8 cellular contexts compared by ENCODE assay signal in the genomic region with DNA sequence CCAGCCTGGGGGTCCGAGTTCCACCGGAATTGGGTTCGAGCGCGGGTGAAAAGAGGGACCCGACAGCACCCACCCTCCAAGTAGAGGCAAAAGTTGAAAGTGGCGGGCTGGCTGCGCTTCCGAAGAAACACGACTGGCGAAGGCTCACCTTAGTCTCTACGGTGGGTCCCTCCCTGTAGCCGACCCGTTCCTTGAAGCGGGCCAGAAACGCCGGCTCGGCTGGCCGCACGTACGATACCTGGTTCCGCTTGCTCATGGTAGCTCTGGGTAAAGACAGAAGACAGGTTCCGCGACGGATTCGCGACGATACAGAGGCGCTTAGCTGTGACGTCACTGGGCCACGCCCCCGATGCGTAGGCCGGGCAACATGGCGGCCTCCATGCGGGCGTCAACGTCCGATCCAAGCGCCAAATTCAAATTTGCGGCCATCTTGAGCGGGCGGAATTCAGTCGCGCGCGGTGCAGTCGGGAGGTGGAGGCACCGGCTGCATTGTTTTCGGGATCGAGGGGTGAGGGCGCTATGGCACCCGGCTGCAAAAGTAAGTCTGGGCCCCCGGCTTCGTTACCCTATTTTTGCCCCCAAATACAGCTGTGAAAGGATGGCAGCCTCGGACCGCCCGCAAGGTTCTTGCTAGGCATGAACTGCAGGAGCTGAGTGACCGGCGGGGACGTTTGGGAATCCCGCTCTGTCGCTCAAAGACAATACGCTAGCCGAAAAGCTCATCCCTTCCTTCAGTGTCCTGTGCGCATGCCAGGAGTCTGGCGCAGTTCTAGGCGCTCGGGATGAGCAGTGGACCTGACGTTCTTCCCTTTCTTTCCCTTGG. TPM values are rescaled to one million over a fixed set of nuclear protein-coding genes. Genes with fewer than 3 reads are reported as not detected.
A peak's percentile ranks its signal among the peaks of the same experiment; 100 is the strongest.
DNase-seq lines count a peak whose midpoint lies in the region; ATAC-seq and TF ChIP-seq lines count a peak whose summit lies in the region.

A gene (minus strand): TSS at position 273 of the 823 bp plus-strand sequence. CDS start 17 bp downstream, at position 256.
A gene with protein sequence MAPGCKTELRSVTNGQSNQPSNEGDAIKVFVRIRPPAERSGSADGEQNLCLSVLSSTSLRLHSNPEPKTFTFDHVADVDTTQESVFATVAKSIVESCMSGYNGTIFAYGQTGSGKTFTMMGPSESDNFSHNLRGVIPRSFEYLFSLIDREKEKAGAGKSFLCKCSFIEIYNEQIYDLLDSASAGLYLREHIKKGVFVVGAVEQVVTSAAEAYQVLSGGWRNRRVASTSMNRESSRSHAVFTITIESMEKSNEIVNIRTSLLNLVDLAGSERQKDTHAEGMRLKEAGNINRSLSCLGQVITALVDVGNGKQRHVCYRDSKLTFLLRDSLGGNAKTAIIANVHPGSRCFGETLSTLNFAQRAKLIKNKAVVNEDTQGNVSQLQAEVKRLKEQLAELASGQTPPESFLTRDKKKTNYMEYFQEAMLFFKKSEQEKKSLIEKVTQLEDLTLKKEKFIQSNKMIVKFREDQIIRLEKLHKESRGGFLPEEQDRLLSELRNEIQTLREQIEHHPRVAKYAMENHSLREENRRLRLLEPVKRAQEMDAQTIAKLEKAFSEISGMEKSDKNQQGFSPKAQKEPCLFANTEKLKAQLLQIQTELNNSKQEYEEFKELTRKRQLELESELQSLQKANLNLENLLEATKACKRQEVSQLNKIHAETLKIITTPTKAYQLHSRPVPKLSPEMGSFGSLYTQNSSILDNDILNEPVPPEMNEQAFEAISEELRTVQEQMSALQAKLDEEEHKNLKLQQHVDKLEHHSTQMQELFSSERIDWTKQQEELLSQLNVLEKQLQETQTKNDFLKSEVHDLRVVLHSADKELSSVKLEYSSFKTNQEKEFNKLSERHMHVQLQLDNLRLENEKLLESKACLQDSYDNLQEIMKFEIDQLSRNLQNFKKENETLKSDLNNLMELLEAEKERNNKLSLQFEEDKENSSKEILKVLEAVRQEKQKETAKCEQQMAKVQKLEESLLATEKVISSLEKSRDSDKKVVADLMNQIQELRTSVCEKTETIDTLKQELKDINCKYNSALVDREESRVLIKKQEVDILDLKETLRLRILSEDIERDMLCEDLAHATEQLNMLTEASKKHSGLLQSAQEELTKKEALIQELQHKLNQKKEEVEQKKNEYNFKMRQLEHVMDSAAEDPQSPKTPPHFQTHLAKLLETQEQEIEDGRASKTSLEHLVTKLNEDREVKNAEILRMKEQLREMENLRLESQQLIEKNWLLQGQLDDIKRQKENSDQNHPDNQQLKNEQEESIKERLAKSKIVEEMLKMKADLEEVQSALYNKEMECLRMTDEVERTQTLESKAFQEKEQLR (N-terminal part only) (plus strand): TSS at position 448 of the 823 bp plus-strand sequence. CDS start 72 bp downstream, at position 520.

- H3K36me3 ChIP-seq in PC-9 (ENCODE audit: low read depth) = peaks cover 23% of the 10 kb centered on the region; the same call in 1 of the 2 replicates
- no peaks in the 10 kb centered on the region for H3K36me3 ChIP-seq in esophagus (ENCODE audit: control insufficient read depth in 2 of 2, insufficient read depth in 2 of 2, low read length in 1 of 2)
- H3K36me3 ChIP-seq in muscle layer of colon (ENCODE audit: insufficient read depth, low read length) = no peaks in the 10 kb centered on the region

- H3K9ac ChIP-seq in muscle layer of colon (ENCODE audit: low read length) = peak within 1 kb of the TSS; percentile 94

- H3K4me1 ChIP-seq in PC-9 (replicated peaks; ENCODE audit: insufficient read depth) (peaks cover 5% of the 10 kb centered on the region; the same call in 1 of the 2 replicates), esophagus (ENCODE audit: control insufficient read depth in 2 of 2, insufficient read depth in 2 of 2, low read length in 1 of 2) (no peaks in the 10 kb centered on the region), muscle layer of colon (ENCODE audit: insufficient read depth, low read length) (peaks cover 8% of the 10 kb centered on the region)

- peak; percentile 86 for ATAC-seq in GM21717 (IDR thresholded peaks at IDR 0.05; ENCODE audit: unreplicated experiment)

- peaks cover 32% of the 10 kb centered on the region for H3K4me1 Mint-ChIP-seq in activated T-cell treated with anti-CD3 and anti-CD28 coated beads, Interleukin-2, amount 50 U/mL, for 24 hours (ENCODE audit: low read depth)

- no peaks in the 10 kb centered on the region for H3F3A ChIP-seq in PC-9 (ENCODE audit: insufficient read depth, low read depth)

- no peaks in the 10 kb centered on the region for H4K20me1 ChIP-seq in PC-9 (ENCODE audit: insufficient read depth)

- peaks cover 47% of the 10 kb centered on the region for H3K79me2 ChIP-seq in PC-9 (ENCODE audit: low read depth)

- peak within 1 kb of the TSS; percentile 47 for H3K27ac ChIP-seq in PC-9
- H3K27ac ChIP-seq in esophagus (ENCODE audit: low read depth in 2 of 2, low read length in 1 of 2) = peak within 1 kb of the TSS; percentile 18 to 77
- no peak within 1 kb of the TSS for H3K27ac ChIP-seq in muscle layer of colon (ENCODE audit: low read depth, low read length)

- peaks cover 22% of the 10 kb centered on the region for H3K9me3 Mint-ChIP-seq in activated T-cell treated with anti-CD3 and anti-CD28 coated beads, Interleukin-2, amount 50 U/mL, for 24 hours

- H3K9me3 ChIP-seq in PC-9 (ENCODE audit: insufficient read depth, low read depth) = peaks cover 26% of the 10 kb centered on the region
- H3K9me3 ChIP-seq in esophagus (ENCODE audit: control insufficient read depth in 2 of 2, insufficient read depth in 1 of 2, low read depth in 1 of 2, low read length in 1 of 2) = peaks cover 0 to 2% of the 10 kb centered on the region in 2 donors
- H3K9me3 ChIP-seq in muscle layer of colon (ENCODE audit: low read length) = no peaks in the 10 kb centered on the region

- TSS peak; percentile 80 for BruUV-seq in PC-9 (replicated peaks; lab: Mats Ljungman, UMichigan)

- 0 to 1% methylated on average over 70 of the region's 70 CpGs for WGBS in esophagus, 2 donors

- no peaks in the 10 kb centered on the region for H3K27me3 Mint-ChIP-seq in activated T-cell treated with anti-CD3 and anti-CD28 coated beads, Interleukin-2, amount 50 U/mL, for 24 hours

- H3K4me2 ChIP-seq in PC-9 = peak within 1 kb of the TSS; percentile 91

- CTCF ChIA-PET in PC-9 (lab: Charles Lee) = interaction anchor here (0.7 kb wide), 1 partner anchor 123 kb away, joined by 3 read pairs; no protein-coding TSS in a partner anchor

- no peaks in the 10 kb centered on the region for H3K9me2 ChIP-seq in PC-9 (ENCODE audit: insufficient read depth)

- TF ChIP-seq CTCF in PC-9 (conservative IDR thresholded peaks at IDR 0.05) = no peak

- intact Hi-C loops in PC-9 (cut with micrococcal nuclease; ENCODE audit: unreplicated experiment) = loop anchor here (1.0 kb wide), 1 partner anchor 32 kb away; a partner anchor contains a TSS

- in situ Hi-C loops in KBM-7 (cut with MboI; ENCODE audit: low pct_unique_long_range_greater_than_20kb, low sequenced_read_pairs) = no loop called here

- POLR2A ChIA-PET in PC-9 (lab: Charles Lee; ENCODE audit: unreplicated experiment) = interaction anchor here (0.6 to 0.7 kb wide), 7 partner anchors 32 to 1911 kb away, joined by 3 to 6 read pairs (median 4); a partner anchor contains a TSS

- H3K4me3 Mint-ChIP-seq in activated T-cell treated with anti-CD3 and anti-CD28 coated beads, Interleukin-2, amount 50 U/mL, for 24 hours = peak within 1 kb of the TSS; percentile 94

- H3K4me3 ChIP-seq in PC-9 (peak within 1 kb of the TSS; percentile 63), esophagus (ENCODE audit: low read depth in 1 of 2, low read length in 2 of 2) (peak within 1 kb of the TSS; percentile 60 to 92), muscle layer of colon (ENCODE audit: low read depth in 1 of 2, low read length in 2 of 2) (peak within 1 kb of the TSS; percentile 78 to 99)

- H3K27me3 ChIP-seq in PC-9 (ENCODE audit: insufficient read depth, low read depth) (no peaks in the 10 kb centered on the region), esophagus (ENCODE audit: control insufficient read depth in 1 of 2, insufficient read depth in 2 of 2, low read length in 2 of 2) (no peaks in the 10 kb centered on the region), muscle layer of colon (ENCODE audit: control insufficient read depth in 1 of 2, insufficient read depth in 2 of 2, low read length in 2 of 2) (no peaks in the 10 kb centered on the region)

- peak within 1 kb of the TSS; percentile 91 for H3K27ac Mint-ChIP-seq in activated T-cell treated with anti-CD3 and anti-CD28 coated beads, Interleukin-2, amount 50 U/mL, for 24 hours

- DNase-seq in DMS153 treated with DMSO at 0.1 percent for 48 hours (lab: John Stamatoyannopoulos, UW; ENCODE audit: unreplicated experiment) = peak; percentile 55
- DNase-seq in KBM-7 = peak; percentile 97
- DNase-seq in PC-9 = peak; percentile 87 to 92
- DNase-seq in activated T-cell treated with anti-CD3 and anti-CD28 coated beads, Interleukin-2, amount 50 U/mL, for 24 hours = peak; percentile 99
- peak; percentile 98 for DNase-seq in stimulated activated CD8-positive, alpha-beta memory T cell treated with anti-CD3 and anti-CD28 coated beads, Interleukin-7, amount 100 ng/mL, for 24 hours (ENCODE audit: low read depth)

- peak within 1 kb of the TSS; percentile 99 for H2AFZ ChIP-seq in PC-9

- H3K36me3 Mint-ChIP-seq in activated T-cell treated with anti-CD3 and anti-CD28 coated beads, Interleukin-2, amount 50 U/mL, for 24 hours (ENCODE audit: low read depth) = peaks cover 88% of the 10 kb centered on the region

RNA-seq across cellular contexts. Expression of the first gene that starts in this region (rescaled TPM):
- total RNA-seq in PC-9 (2021) = 17.8 and 34.4 TPM in 2 replicates
- polyA plus RNA-seq in esophagus = 1 to 10 TPM; 6.3 to 7.0 TPM

RNA-seq across cellular contexts. Expression of the second gene that starts in this region (rescaled TPM):
- 16.5 and 25.8 TPM in 2 replicates for total RNA-seq in PC-9 (2021)
- polyA plus RNA-seq in esophagus = 1 to 10 TPM; 4.2 to 4.3 TPM
